In the genomic region with DNA sequence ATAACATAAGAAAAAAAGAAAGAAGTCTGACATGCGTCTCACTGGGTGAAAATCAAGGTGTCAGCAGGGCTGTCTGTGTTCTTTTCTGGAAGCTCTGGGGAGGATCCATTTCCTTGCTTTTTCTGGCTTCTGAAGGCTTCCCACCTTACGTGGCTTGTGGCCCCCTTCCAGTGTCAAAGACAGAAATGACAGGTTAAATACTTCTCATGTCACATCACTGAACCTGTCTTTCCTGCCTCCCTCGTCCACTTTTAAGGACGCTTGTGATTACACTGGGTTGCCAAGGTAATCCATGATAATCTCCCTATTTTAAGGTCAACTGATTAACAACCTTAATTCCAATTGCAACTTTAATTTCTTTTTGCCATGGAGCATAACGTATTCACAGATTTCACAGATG, we compare ENCODE assay signal across 26 cellular contexts.
"Had no signal": no experiment of that assay in that cellular context is flagged by ENCODE, and none has a peak within 500 bp of the region (broad histone marks: within the 10 kb centered on the region; RNA-seq: fewer than 3 reads in every experiment).

No MANE protein-coding gene starts in this region.

- H3K27me3 ChIP-seq: ascending aorta, body of pancreas had no signal

- H3K9me3 ChIP-seq: ascending aorta, body of pancreas had no signal

- H3K4me3 ChIP-seq: ascending aorta, body of pancreas had no signal

- H3K36me3 ChIP-seq: ascending aorta had no signal

- ATAC-seq: activated CD8-positive, alpha-beta memory T cell treated with anti-CD3 and anti-CD28 coated beads, Interleukin-2, amount 10 ng/mL, durations not matched to agents 7 days and 5 days; activated naive CD4-positive, alpha-beta T cell treated with anti-CD3 and anti-CD28 coated beads, Interleukin-2, amount 50 U/mL, for 72 hours; activated naive CD8-positive, alpha-beta T cell treated with anti-CD3 and anti-CD28 coated beads, Interleukin-2, amount 50 U/mL, for 24 hours; body of pancreas; T-helper 17 cell had no signal

- H3K27ac ChIP-seq: ascending aorta, body of pancreas had no signal

- DNase-seq: activated B cell treated with CpG ODN at 0.5 μM for 24 hours; activated CD4-positive, alpha-beta T cell treated with anti-CD3 and anti-CD28 coated beads for 1 hour; activated CD4-positive, alpha-beta T cell treated with anti-CD3 and anti-CD28 coated beads, Interleukin-2, amount 10 ng/mL, durations not matched to agents 24 days and 14 days; activated CD4-positive, alpha-beta T cell treated with anti-CD3 and anti-CD28 coated beads, Interleukin-2, amount 50 U/mL, for 48 hours; activated CD8-positive, alpha-beta memory T cell treated with anti-CD3 and anti-CD28 coated beads, Interleukin-2, amount 10 ng/mL, durations not matched to agents 7 days and 5 days; activated effector memory CD4-positive, alpha-beta T cell treated with Interleukin-2 at 50 U/mL for 16 hours; activated naive CD4-positive, alpha-beta T cell treated with Interleukin-2 at 50 U/mL for 16 hours; activated naive CD8-positive, alpha-beta T cell treated with anti-CD3 and anti-CD28 coated beads, Interleukin-2, amount 50 U/mL, for 24 hours; activated T-cell treated with anti-CD3 and anti-CD28 coated beads, Interleukin-2, amount 50 U/mL, for 24 hours; amniotic stem cell; body of pancreas; central memory CD4-positive, alpha-beta T cell; Kasumi-1; NCI-H1048; NCI-H1417; NCI-H1930; NCI-H2107; NCI-H345; NCI-H510A; NCI-H526 treated with DMSO at 0.1 percent for 48 hours; NCI-H82; SIG-M5; T-helper 17 cell; T-helper 9 cell had no signal
